10 cellular contexts compared by ENCODE assay signal in the genomic region with DNA sequence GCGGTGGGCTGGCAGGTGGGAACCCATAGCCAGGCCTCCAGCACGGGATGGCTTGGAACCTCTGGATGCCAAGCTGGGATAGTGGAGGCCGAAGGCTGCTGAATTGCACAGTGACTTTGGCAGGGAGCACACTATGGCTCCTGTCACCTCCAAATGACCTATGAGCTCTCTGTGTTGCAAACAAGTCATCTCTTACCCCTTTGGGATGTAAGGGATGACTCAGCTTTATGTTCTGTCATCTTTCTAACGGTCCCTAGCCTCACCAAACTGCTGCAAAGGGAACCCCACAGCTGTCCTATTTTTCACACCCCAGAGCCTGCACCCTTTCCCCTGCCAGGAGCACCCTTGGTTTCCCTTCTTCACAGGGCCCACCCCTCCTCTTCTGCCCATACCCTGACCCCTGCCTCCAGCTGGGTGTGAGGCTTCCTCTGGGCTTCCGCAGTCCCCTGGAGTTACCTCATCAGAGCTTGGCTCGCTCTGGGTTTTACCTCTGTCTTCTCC. TPM values are rescaled to one million over a fixed set of nuclear protein-coding genes. Genes with fewer than 3 reads are reported as not detected.
DNase-seq lines count a peak whose midpoint lies in the region; ATAC-seq and TF ChIP-seq lines count a peak whose summit lies in the region.
"Had no signal": no experiment of that assay in that cellular context is flagged by ENCODE, and none has a peak within 500 bp of the region (broad histone marks: within the 10 kb centered on the region; RNA-seq: fewer than 3 reads in every experiment).

No MANE protein-coding gene starts in this region.

- H3K4me3 ChIP-seq in IMR-90 (ENCODE audit: insufficient read depth, low read depth, low read length), result no peak overlapping the region
- no peak overlapping the region for H3K4me3 ChIP-seq in H7 (ENCODE audit: insufficient read depth, low read depth, low read length)
- H3K4me3 ChIP-seq in SK-N-SH (ENCODE audit: low read depth in 2 of 2, low read length in 1 of 2), result no peak overlapping the region
- H3K4me3 ChIP-seq: ascending aorta, vagina had no signal

- no peak overlapping the region for H2BK120ac ChIP-seq in IMR-90 (ENCODE audit: low read depth, low read length)

- no peak overlapping the region for H2BK15ac ChIP-seq in IMR-90 (ENCODE audit: low read depth, low read length)

- H3K9me3 Mint-ChIP-seq in activated T-cell treated with anti-CD3 and anti-CD28 coated beads, Interleukin-2, amount 50 U/mL, for 72 hours, result no peaks in the 10 kb centered on the region
- no peaks in the 10 kb centered on the region for H3K9me3 Mint-ChIP-seq in activated T-cell treated with anti-CD3 and anti-CD28 coated beads, Interleukin-2, amount 50 U/mL, for 24 hours
- H3K9me3 Mint-ChIP-seq in activated CD4-positive, alpha-beta memory T cell treated with anti-CD3 and anti-CD28 coated beads, Interleukin-2, amount 10 ng/mL, durations not matched to agents 7 days and 5 days, result no peaks in the 10 kb centered on the region

- TF ChIP-seq EP300 in SK-N-SH (IDR thresholded peaks at IDR 0.05; ENCODE audit: borderline replicate concordance in 1 of 2, low read depth in 1 of 2, low read length in 1 of 2), result no peak

- H3K14ac ChIP-seq in IMR-90 (replicated peaks; ENCODE audit: low read depth, low read length), result no peak overlapping the region

- H3K27ac ChIP-seq in IMR-90 (ENCODE audit: insufficient read depth, low read length), result no peak overlapping the region
- H3K27ac ChIP-seq in SK-N-SH (ENCODE audit: low read depth in 2 of 2, low read length in 1 of 2), result no peak overlapping the region
- H3K27ac ChIP-seq: ascending aorta, vagina had no signal

- DNase-seq in activated T-cell treated with anti-CD3 and anti-CD28 coated beads, Interleukin-2, amount 50 U/mL, for 72 hours, result peak; percentile 9 to 19
- DNase-seq in activated T-cell treated with anti-CD3 and anti-CD28 coated beads, Interleukin-2, amount 50 U/mL, for 24 hours, result no peak
- DNase-seq in IMR-90 (no peak), sciatic nerve (ENCODE audit: low spot score) (no peak), KG1 (lab: John Stamatoyannopoulos, UW) (no peak), H7 (no peak), SK-N-SH (no peak)
- DNase-seq in activated CD4-positive, alpha-beta memory T cell treated with anti-CD3 and anti-CD28 coated beads, Interleukin-2, amount 10 ng/mL, durations not matched to agents 7 days and 5 days, result peak; percentile 24

- H3K27ac Mint-ChIP-seq in activated T-cell treated with anti-CD3 and anti-CD28 coated beads, Interleukin-2, amount 50 U/mL, for 72 hours, result no peak overlapping the region
- no peak overlapping the region for H3K27ac Mint-ChIP-seq in activated T-cell treated with anti-CD3 and anti-CD28 coated beads, Interleukin-2, amount 50 U/mL, for 24 hours
- peak overlapping the region; percentile 73 for H3K27ac Mint-ChIP-seq in activated CD4-positive, alpha-beta memory T cell treated with anti-CD3 and anti-CD28 coated beads, Interleukin-2, amount 10 ng/mL, durations not matched to agents 7 days and 5 days

- H3K79me2 ChIP-seq in SK-N-SH (ENCODE audit: insufficient read depth), result no peaks in the 10 kb centered on the region

- POLR2A ChIA-PET in IMR-90 (lab: Charles Lee; ENCODE audit: unreplicated experiment), result interaction anchor here (0.5 kb wide), 1 partner anchor 72 kb away, joined by 3 read pairs; no protein-coding TSS in a partner anchor
- POLR2A ChIA-PET in activated CD4-positive, alpha-beta memory T cell treated with anti-CD3 and anti-CD28 coated beads, Interleukin-2, amount 10 ng/mL, durations not matched to agents 7 days and 5 days (lab: Charles Lee), result interaction anchor here (1.0 to 1.9 kb wide), 7 partner anchors 24 to 158 kb away, joined by 3 to 7 read pairs (median 6); no protein-coding TSS in a partner anchor
- POLR2A ChIA-PET in SK-N-SH (lab: Yijun Ruan, JAX), result no interaction called here

- ATAC-seq in activated T-cell treated with anti-CD3 and anti-CD28 coated beads, Interleukin-2, amount 50 U/mL, for 72 hours (replicated peaks in 1 of 2), result peak; percentile 82 to 86
- no peak for ATAC-seq in IMR-90 (ENCODE audit: low read depth)
- ATAC-seq in sciatic nerve, result peak; percentile 21

- H3K9me2 ChIP-seq in SK-N-SH, result no peaks in the 10 kb centered on the region

- H3K9me3 ChIP-seq in IMR-90 (ENCODE audit: control insufficient read depth, insufficient read depth, low read length) (no peaks in the 10 kb centered on the region), SK-N-SH (no peaks in the 10 kb centered on the region)
- H3K9me3 ChIP-seq: ascending aorta, vagina had no signal

- no peaks in the 10 kb centered on the region for H3K36me3 ChIP-seq in IMR-90 (ENCODE audit: control insufficient read depth, insufficient read depth, low read length)
- H3K36me3 ChIP-seq in H7 (replicated peaks; ENCODE audit: control insufficient read depth, insufficient read depth, low read length), result no peaks in the 10 kb centered on the region
- no peaks in the 10 kb centered on the region for H3K36me3 ChIP-seq in SK-N-SH (replicated peaks in 1 of 2; ENCODE audit: control insufficient read depth in 1 of 2, insufficient read depth in 2 of 2, low read length in 1 of 2)
- H3K36me3 ChIP-seq: ascending aorta, vagina had no signal

- dilution Hi-C loops in IMR-90 (cut with HindIII; ENCODE audit: low sequenced_read_pairs, unreplicated experiment), result no loop called here

- H4K5ac ChIP-seq in IMR-90 (ENCODE audit: low read depth, low read length), result no peak overlapping the region

- peaks cover 58% of the 10 kb centered on the region for H3K27me3 ChIP-seq in IMR-90 (ENCODE audit: control insufficient read depth, insufficient read depth, low read length)
- H3K27me3 ChIP-seq in H7 (ENCODE audit: control insufficient read depth, insufficient read depth, low read length), result peaks cover 33% of the 10 kb centered on the region
- H3K27me3 ChIP-seq in SK-N-SH (ENCODE audit: insufficient read depth), result no peaks in the 10 kb centered on the region

- H4K20me1 ChIP-seq in IMR-90 (ENCODE audit: insufficient read depth, low read length) (no peaks in the 10 kb centered on the region), SK-N-SH (ENCODE audit: insufficient read depth) (no peaks in the 10 kb centered on the region)

- peaks cover 60% of the 10 kb centered on the region for H3K27me3 Mint-ChIP-seq in activated T-cell treated with anti-CD3 and anti-CD28 coated beads, Interleukin-2, amount 50 U/mL, for 72 hours (ENCODE audit: low read depth)
- peaks cover 76% of the 10 kb centered on the region for H3K27me3 Mint-ChIP-seq in activated T-cell treated with anti-CD3 and anti-CD28 coated beads, Interleukin-2, amount 50 U/mL, for 24 hours
- H3K27me3 Mint-ChIP-seq in activated CD4-positive, alpha-beta memory T cell treated with anti-CD3 and anti-CD28 coated beads, Interleukin-2, amount 10 ng/mL, durations not matched to agents 7 days and 5 days, result peaks cover 51% of the 10 kb centered on the region

- no peak overlapping the region for H3K18ac ChIP-seq in IMR-90 (ENCODE audit: low read depth, low read length)

- H3K4me1 ChIP-seq in IMR-90 (ENCODE audit: control insufficient read depth, insufficient read depth, low read length) (no peaks in the 10 kb centered on the region), SK-N-SH (ENCODE audit: control insufficient read depth in 1 of 2, insufficient read depth in 2 of 2, low read depth in 1 of 2, low read length in 1 of 2) (peaks cover 0 to 6% of the 10 kb centered on the region in 2 experiments; a peak in 1 of 4 replicates)

- no peak for TF ChIP-seq CTCF in IMR-90 (conservative IDR thresholded peaks at IDR 0.05; ENCODE audit: low read depth, low read length)
- no peak for TF ChIP-seq CTCF in SK-N-SH (IDR thresholded peaks at IDR 0.05)

- no peaks in the 10 kb centered on the region for H3K9me1 ChIP-seq in IMR-90 (ENCODE audit: insufficient read depth, low read length)

- H3K9ac ChIP-seq in IMR-90 (ENCODE audit: low read depth, low read length) (no peak overlapping the region), SK-N-SH (no peak overlapping the region)

- no peak overlapping the region for H2AK9ac ChIP-seq in IMR-90 (replicated peaks; ENCODE audit: low read depth, low read length, poor library complexity)

- H2AK5ac ChIP-seq in IMR-90 (ENCODE audit: low read depth, low read length), result no peak overlapping the region

- no peak overlapping the region for H2BK20ac ChIP-seq in IMR-90 (ENCODE audit: low read depth, low read length)

- H3K36me3 Mint-ChIP-seq in activated T-cell treated with anti-CD3 and anti-CD28 coated beads, Interleukin-2, amount 50 U/mL, for 72 hours (ENCODE audit: insufficient read depth in 2 of 2), result no peaks in the 10 kb centered on the region
- H3K36me3 Mint-ChIP-seq in activated T-cell treated with anti-CD3 and anti-CD28 coated beads, Interleukin-2, amount 50 U/mL, for 24 hours (ENCODE audit: low read depth), result no peaks in the 10 kb centered on the region
- H3K36me3 Mint-ChIP-seq in activated CD4-positive, alpha-beta memory T cell treated with anti-CD3 and anti-CD28 coated beads, Interleukin-2, amount 10 ng/mL, durations not matched to agents 7 days and 5 days (ENCODE audit: low read depth), result no peaks in the 10 kb centered on the region

- TF ChIP-seq POLR2A in IMR-90 (IDR thresholded peaks at IDR 0.05; ENCODE audit: low read depth, low read length), result no peak

- no peak overlapping the region for H2BK5ac ChIP-seq in IMR-90 (ENCODE audit: low read depth, low read length, poor library complexity, severe bottlenecking)

- peaks cover 12% of the 10 kb centered on the region for H3K4me1 Mint-ChIP-seq in activated T-cell treated with anti-CD3 and anti-CD28 coated beads, Interleukin-2, amount 50 U/mL, for 72 hours (ENCODE audit: low read depth)
- H3K4me1 Mint-ChIP-seq in activated T-cell treated with anti-CD3 and anti-CD28 coated beads, Interleukin-2, amount 50 U/mL, for 24 hours (ENCODE audit: low read depth), result peaks cover 16% of the 10 kb centered on the region
- peaks cover 33% of the 10 kb centered on the region for H3K4me1 Mint-ChIP-seq in activated CD4-positive, alpha-beta memory T cell treated with anti-CD3 and anti-CD28 coated beads, Interleukin-2, amount 10 ng/mL, durations not matched to agents 7 days and 5 days

- H3K79me1 ChIP-seq in IMR-90 (ENCODE audit: low read depth in 1 of 2, low read length in 2 of 2), result no peaks in the 10 kb centered on the region

- H3F3A ChIP-seq in SK-N-SH (replicated peaks; ENCODE audit: insufficient read depth), result no peaks in the 10 kb centered on the region

- H3K23ac ChIP-seq in IMR-90 (ENCODE audit: low read depth, low read length), result no peak overlapping the region

- CTCF ChIA-PET in IMR-90 (lab: Yijun Ruan, JAX) (interaction anchor here (0.5 to 3.8 kb wide), 8 partner anchors 9 to 90 kb away, joined by 3 to 26 read pairs (median 4); no protein-coding TSS in a partner anchor), SK-N-SH (lab: Yijun Ruan, JAX) (interaction anchor here (0.7 to 5.6 kb wide), 41 partner anchors 8 to 160 kb away, joined by 3 to 207 read pairs (median 6); no protein-coding TSS in a partner anchor)
- CTCF ChIA-PET in activated CD4-positive, alpha-beta memory T cell treated with anti-CD3 and anti-CD28 coated beads, Interleukin-2, amount 10 ng/mL, durations not matched to agents 7 days and 5 days (lab: Charles Lee), result interaction anchor here (0.7 to 5.4 kb wide), 31 partner anchors 9 to 158 kb away, joined by 3 to 99 read pairs (median 6); no protein-coding TSS in a partner anchor

- BruUV-seq in IMR-90 (replicated peaks; lab: Mats Ljungman, UMichigan), result no TSS peak

- no peak overlapping the region for H4K8ac ChIP-seq in IMR-90 (ENCODE audit: low read depth in 2 of 2, low read length in 2 of 2)

- no peak overlapping the region for H3K56ac ChIP-seq in IMR-90 (ENCODE audit: extremely low read depth, insufficient read depth, low read length)

- TF ChIP-seq RAD21 in IMR-90 (IDR thresholded peaks at IDR 0.05; ENCODE audit: low read length), result no peak
- no peak for TF ChIP-seq RAD21 in SK-N-SH (IDR thresholded peaks at IDR 0.05; ENCODE audit: low read length)

- 100% methylated on average over 1 of the region's 6 CpGs; no CpG with 5 or more reads in 1 of the 2 experiments for WGBS in IMR-90 (ENCODE audit: extremely low coverage in 2 of 2, insufficient read length in 1 of 2), 2 experiments
- 83% methylated on average over 4 of the region's 6 CpGs for WGBS in SK-N-SH (ENCODE audit: low lambda C conversion rate)

- in situ Hi-C loops in IMR-90 (cut with MboI; ENCODE audit: low sequenced_read_pairs), result loop anchor here (10.0 kb wide), 1 partner anchor 71 kb away; no protein-coding TSS in a partner anchor

- H3K4ac ChIP-seq in IMR-90 (ENCODE audit: low read depth, low read length), result no peak overlapping the region

- H2AFZ ChIP-seq in IMR-90 (replicated peaks; ENCODE audit: low read length, poor library complexity), result no peak overlapping the region
- no peak overlapping the region for H2AFZ ChIP-seq in SK-N-SH (ENCODE audit: low read depth)

- H3K4me3 Mint-ChIP-seq in activated T-cell treated with anti-CD3 and anti-CD28 coated beads, Interleukin-2, amount 50 U/mL, for 72 hours, result peak overlapping the region in 1 of 2 donors; percentile 47
- no peak overlapping the region for H3K4me3 Mint-ChIP-seq in activated T-cell treated with anti-CD3 and anti-CD28 coated beads, Interleukin-2, amount 50 U/mL, for 24 hours
- no peak overlapping the region for H3K4me3 Mint-ChIP-seq in activated CD4-positive, alpha-beta memory T cell treated with anti-CD3 and anti-CD28 coated beads, Interleukin-2, amount 10 ng/mL, durations not matched to agents 7 days and 5 days

- H3K4me2 ChIP-seq in IMR-90 (ENCODE audit: low read depth, low read length), result no peak overlapping the region
- H3K4me2 ChIP-seq in SK-N-SH, result no peak overlapping the region

- intact Hi-C loops in IMR-90 (cut with micrococcal nuclease) (loop anchor here (1.0 kb wide), 2 partner anchors 72 to 115 kb away; no protein-coding TSS in a partner anchor), sciatic nerve (cut with DNase I) (no loop called here)

- H4K91ac ChIP-seq in IMR-90 (ENCODE audit: insufficient read depth, low read depth, low read length), result no peak overlapping the region

RNA-seq across cellular contexts. Expression of a gene that starts 2.6 kb away (rescaled TPM):
- under 1 TPM in 1 of 2 donors, not detected in 1; 0.14 TPM for total RNA-seq in activated T-cell treated with anti-CD3 and anti-CD28 coated beads, Interleukin-2, amount 50 U/mL, for 72 hours
- total RNA-seq in IMR-90 (2012; rRNA removed) (not detected in 2 replicates), sciatic nerve (140 TPM)
- polyA plus RNA-seq in IMR-90 (2012; rRNA removed) (not detected in 2 replicates), SK-N-SH (2012; rRNA removed) (0.06 and 0.56 TPM in 2 replicates)
- not detected in 2 replicates for polyA plus RNA-seq in IMR-90 (2012; cell fraction: cytosol; rRNA removed)
- polyA plus RNA-seq in IMR-90 (2012; cell fraction: nucleus; rRNA removed; ENCODE audit: low replicate concordance), result not detected in 2 replicates
- under 1 TPM; 0.15 to 0.20 TPM for total RNA-seq in activated CD4-positive, alpha-beta memory T cell treated with anti-CD3 and anti-CD28 coated beads, Interleukin-2, amount 10 ng/mL, durations not matched to agents 7 days and 5 days
- 0.45 and 0.89 TPM in 2 replicates for total RNA-seq in H7 (2014; rRNA removed; shearing (Covaris generic))
- 0.15 and 0.22 TPM in 2 replicates for polyA plus RNA-seq in SK-N-SH (2012; cell fraction: cytosol; rRNA removed)
- polyA plus RNA-seq in SK-N-SH (2012; cell fraction: nucleus; rRNA removed), result 0.24 and 0.47 TPM in 2 replicates

Comparison
In these comparisons a context has a peak if more than half of its experiments do, and no peak if none do; other contexts are left out.
1. DNase-seq: peak in activated T-cell treated with anti-CD3 and anti-CD28 coated beads, Interleukin-2, amount 50 U/mL, for 72 hours (2 of 2) and activated CD4-positive, alpha-beta memory T cell treated with anti-CD3 and anti-CD28 coated beads, Interleukin-2, amount 10 ng/mL, durations not matched to agents 7 days and 5 days (single experiment); none in activated T-cell treated with anti-CD3 and anti-CD28 coated beads, Interleukin-2, amount 50 U/mL, for 24 hours (single experiment), IMR-90 (single experiment), sciatic nerve (single experiment), KG1 (single experiment), H7 (single experiment) and SK-N-SH (single experiment).
2. RNA of a gene that starts 2.6 kb away (total RNA-seq): 140 TPM in sciatic nerve (single experiment); 0.45 to 0.89 TPM in H7, 0.15 to 0.20 TPM in activated CD4-positive, alpha-beta memory T cell treated with anti-CD3 and anti-CD28 coated beads, Interleukin-2, amount 10 ng/mL, durations not matched to agents 7 days and 5 days, 0.14 TPM in activated T-cell treated with anti-CD3 and anti-CD28 coated beads, Interleukin-2, amount 50 U/mL, for 72 hours and not detected in IMR-90; every median in the first group is over 10 times any median in the second.